ENCODE assay signal across 22 cellular contexts in genomic region chr3:13096356-13096755, GRCh38.
"Had no signal": no experiment of that assay in that cellular context is flagged by ENCODE, and none has a peak within 500 bp of the region (broad histone marks: within the 10 kb centered on the region; RNA-seq: fewer than 3 reads in every experiment).

No MANE protein-coding gene starts in this region.

- H3K4me3 ChIP-seq: coronary artery, esophagus muscularis mucosa, gastroesophageal sphincter, heart right ventricle, left lung, lower lobe of right lung, mucosa of descending colon had no signal

- H3K36me3 ChIP-seq: esophagus muscularis mucosa, gastroesophageal sphincter, heart right ventricle, left lung, lower lobe of right lung had no signal

- H3K27ac ChIP-seq: coronary artery, esophagus muscularis mucosa, foreskin keratinocyte, gastroesophageal sphincter, heart right ventricle, left lung, lower lobe of right lung had no signal

- FAIRE-seq: endothelial cell of umbilical vein, frontal cortex, islet of Langerhans, keratinocyte had no signal

- H3K27ac Mint-ChIP-seq: mesothelial cell of epicardium had no signal

- H3K27me3 ChIP-seq: dorsolateral prefrontal cortex, esophagus muscularis mucosa, heart right ventricle had no signal

- DNase-seq: dermis blood vessel endothelial cell; effector CD4-positive, alpha-beta T cell; effector memory CD4-positive, alpha-beta T cell; foreskin keratinocyte; heart right ventricle; left cardiac atrium; left ventricle myocardium superior; lower lobe of right lung; mesenchymal stem cell; naive B cell; naive thymus-derived CD8-positive, alpha-beta T cell had no signal

- H3K36me3 Mint-ChIP-seq: mesothelial cell of epicardium; naive B cell; naive thymus-derived CD8-positive, alpha-beta T cell had no signal

- H3K4me3 Mint-ChIP-seq: mesothelial cell of epicardium; naive thymus-derived CD8-positive, alpha-beta T cell had no signal

- ATAC-seq: foreskin keratinocyte; gastroesophageal sphincter; heart right ventricle; left cardiac atrium; left lung; left ventricle myocardium superior; lower lobe of right lung; mucosa of descending colon; naive thymus-derived CD8-positive, alpha-beta T cell had no signal

- H3K9me3 ChIP-seq: esophagus muscularis mucosa, gastroesophageal sphincter, heart right ventricle, left lung, lower lobe of right lung, mucosa of descending colon had no signal

- H3K9me3 Mint-ChIP-seq: mesothelial cell of epicardium; naive B cell; naive thymus-derived CD8-positive, alpha-beta T cell had no signal

- H3K4me1 ChIP-seq: foreskin keratinocyte had no signal
